In genomic region chr19:11018743-11019142, GRCh38 we compare ENCODE assay signal across 1 cellular context.
TF ChIP-seq lines count a peak whose summit lies in the region.

No MANE protein-coding gene starts in this region.

TF ChIP-seq in SK-N-SH, 30 proteins besides CTCF, POLR2A, EP300 and RAD21 (continued from another document):
- TF ChIP-seq REST (IDR thresholded peaks at IDR 0.05; ENCODE audit: low read depth, low read length) (no peak), USF2 (IDR thresholded peaks at IDR 0.05; ENCODE audit: borderline replicate concordance, low read depth, low read length) (no peak), SIN3A (IDR thresholded peaks at IDR 0.05; ENCODE audit: borderline replicate concordance, low read depth, low read length) (no peak), NRF1 (IDR thresholded peaks at IDR 0.05; ENCODE audit: low read depth, low read length) (no peak), YY1 (IDR thresholded peaks at IDR 0.05; ENCODE audit: low read depth) (no peak), GATA2 (CRISPR knock-in tag; IDR thresholded peaks at IDR 0.05) (no peak), FOSL2 (IDR thresholded peaks at IDR 0.05; ENCODE audit: borderline replicate concordance, low read depth) (no peak), MXI1 (IDR thresholded peaks at IDR 0.05; ENCODE audit: low read depth, low read length) (no peak), POLR2AphosphoS5 (IDR thresholded peaks at IDR 0.05; ENCODE audit: low read depth, low read length) (no peak)
